Comparison of ENCODE assay signal across 1 cellular context in the genomic region with DNA sequence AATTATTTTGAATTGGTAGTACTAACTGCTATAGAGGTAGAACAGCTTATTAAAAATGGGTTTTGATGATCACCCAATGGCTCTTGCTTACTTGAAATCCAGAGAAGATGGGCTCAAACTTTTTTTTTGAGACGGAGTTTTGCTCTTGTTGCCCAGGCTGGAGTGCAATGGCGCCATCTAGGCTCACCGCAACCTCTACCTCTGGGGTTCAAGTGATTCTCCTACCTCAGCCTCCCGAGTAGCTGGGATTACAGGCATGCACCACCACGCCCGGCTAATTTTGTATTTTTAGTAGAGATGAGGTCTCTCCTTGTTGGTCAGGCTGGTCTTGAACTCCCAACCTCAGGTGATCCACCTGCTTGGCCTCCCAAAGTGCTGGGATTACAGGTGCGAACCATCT.
TF ChIP-seq lines count a peak whose summit lies in the region.

No MANE protein-coding gene starts in this region.

TF ChIP-seq in HEK293, 187 proteins besides CTCF, POLR2A, EP300 and RAD21:
- TF ChIP-seq, protein P1, sequence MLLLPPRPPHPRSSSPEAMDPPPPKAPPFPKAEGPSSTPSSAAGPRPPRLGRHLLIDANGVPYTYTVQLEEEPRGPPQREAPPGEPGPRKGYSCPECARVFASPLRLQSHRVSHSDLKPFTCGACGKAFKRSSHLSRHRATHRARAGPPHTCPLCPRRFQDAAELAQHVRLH (tag by site-specific recombination; IDR thresholded peaks at IDR 0.05): peak; percentile 61; the same call in 1 of the 2 replicates
TF ChIP-seq in HEK293: peak in this region for 1; not testable (repeated sequence) for 186.
